ENCODE assay signal across 7 cellular contexts in genomic region chr9:136266641-136267040, GRCh38. TPM values are rescaled to one million over a fixed set of nuclear protein-coding genes. Genes with fewer than 3 reads are reported as not detected.
DNase-seq lines count a peak whose midpoint lies in the region; ATAC-seq and TF ChIP-seq lines count a peak whose summit lies in the region.
"Not testable (repeated sequence)": the region's sequence is repeated elsewhere in the genome, so short reads cannot be mapped to it uniquely, and the experiment has no call there.

No MANE protein-coding gene starts in this region.

- not testable (repeated sequence) for DNase-seq in activated B cell treated with CpG ODN at 0.5 μM for 24 hours; activated naive CD8-positive, alpha-beta T cell treated with anti-CD3 and anti-CD28 coated beads for 36 hours; endothelial cell (ENCODE audit: low spot score); memory B cell (ENCODE audit: low spot score in 2 of 2); smooth muscle cell (lab: John Stamatoyannopoulos, UW; ENCODE audit: unreplicated experiment)

- CTCF ChIA-PET in activated B cell treated with CpG ODN at 0.5 μM for 24 hours (lab: Charles Lee) = interaction anchor here (0.7 to 2.3 kb wide), 8 partner anchors 11 to 134 kb away, joined by 3 to 15 read pairs (median 5); no protein-coding TSS in a partner anchor

- H3F3A ChIP-seq in OCI-LY1 (ENCODE audit: insufficient read depth, low read length); smooth muscle cell (ENCODE audit: low read depth): not testable (repeated sequence)

- H3K79me2 ChIP-seq in OCI-LY1 (ENCODE audit: insufficient read depth, low read length); smooth muscle cell (ENCODE audit: low read depth): not testable (repeated sequence)

- not testable (repeated sequence) for H3K9me3 Mint-ChIP-seq in activated B cell treated with CpG ODN at 0.5 μM for 24 hours; activated naive CD8-positive, alpha-beta T cell treated with anti-CD3 and anti-CD28 coated beads for 36 hours; endothelial cell (ENCODE audit: unreplicated experiment); memory B cell

- H3K4me2 ChIP-seq in OCI-LY1 (ENCODE audit: low read length) (peak overlapping the region; percentile 64), smooth muscle cell (peak overlapping the region; percentile 95)

- not testable (repeated sequence) for H3K27me3 Mint-ChIP-seq in activated B cell treated with CpG ODN at 0.5 μM for 24 hours; activated naive CD8-positive, alpha-beta T cell treated with anti-CD3 and anti-CD28 coated beads for 36 hours; endothelial cell (ENCODE audit: unreplicated experiment); memory B cell

- not testable (repeated sequence) for H3K36me3 Mint-ChIP-seq in activated B cell treated with CpG ODN at 0.5 μM for 24 hours (ENCODE audit: low read depth); activated naive CD8-positive, alpha-beta T cell treated with anti-CD3 and anti-CD28 coated beads for 36 hours; endothelial cell (ENCODE audit: low read depth, unreplicated experiment); memory B cell

- H3K4me3 ChIP-seq in OCI-LY1 (ENCODE audit: low read depth, low read length, poor library complexity, severe bottlenecking) (peak overlapping the region; percentile 53), smooth muscle cell (peak overlapping the region; percentile 59)

- not testable (repeated sequence) for H3K9me3 ChIP-seq in ES-I3 (ENCODE audit: control insufficient read depth, insufficient read depth, low read length); OCI-LY1 (ENCODE audit: low read length); smooth muscle cell (replicated peaks; ENCODE audit: low read depth)

- H3K36me3 ChIP-seq in ES-I3 (ENCODE audit: insufficient read depth, low read length); OCI-LY1 (ENCODE audit: insufficient read depth, low read length); smooth muscle cell (ENCODE audit: low read depth): not testable (repeated sequence)

- H3K27me3 ChIP-seq in OCI-LY1 (ENCODE audit: insufficient read depth, low read length) = peaks cover 24% of the 10 kb centered on the region
- H3K27me3 ChIP-seq in smooth muscle cell (ENCODE audit: low read depth) = not testable (repeated sequence)

- H2AFZ ChIP-seq in OCI-LY1 (ENCODE audit: low read length) = not testable (repeated sequence)
- peak overlapping the region; percentile 67 for H2AFZ ChIP-seq in smooth muscle cell (ENCODE audit: low read depth)

- intact Hi-C loops in activated B cell treated with CpG ODN at 0.5 μM for 24 hours (cut with micrococcal nuclease) = loop anchor here (1.0 to 5.0 kb wide), 6 partner anchors 17 to 359 kb away; partner anchors contain the start of genes CAMSAP1, QSOX2 and UBAC1

- not testable (repeated sequence) for TF ChIP-seq CTCF in OCI-LY1 (IDR thresholded peaks at IDR 0.05; ENCODE audit: low read length); activated B cell treated with CpG ODN at 0.5 μM for 24 hours (IDR thresholded peaks at IDR 0.05); endothelial cell (IDR thresholded peaks at IDR 0.05; ENCODE audit: unreplicated experiment); smooth muscle cell (IDR thresholded peaks at IDR 0.05; ENCODE audit: borderline replicate concordance, insufficient read depth, poor library complexity, severe bottlenecking)

- not testable (repeated sequence) for H3K9me2 ChIP-seq in OCI-LY1 (ENCODE audit: low read depth, low read length)

- WGBS in smooth muscle cell (ENCODE audit: low lambda C conversion rate) = 96% methylated on average over 18 of the region's 18 CpGs

- not testable (repeated sequence) for H3K4me1 ChIP-seq in ES-I3 (ENCODE audit: insufficient read depth, low read length)
- H3K4me1 ChIP-seq in OCI-LY1 (ENCODE audit: insufficient read depth, low read length, severe bottlenecking) (peaks cover 11% of the 10 kb centered on the region), smooth muscle cell (ENCODE audit: low read depth) (peaks cover 10% of the 10 kb centered on the region)

- not testable (repeated sequence) for ATAC-seq in activated B cell treated with CpG ODN at 0.5 μM for 24 hours (ENCODE audit: low read depth); memory B cell (ENCODE audit: low read depth)

- peak overlapping the region; percentile 80 for H3K4me3 Mint-ChIP-seq in activated B cell treated with CpG ODN at 0.5 μM for 24 hours
- peak overlapping the region; percentile 67 for H3K4me3 Mint-ChIP-seq in activated naive CD8-positive, alpha-beta T cell treated with anti-CD3 and anti-CD28 coated beads for 36 hours
- peak overlapping the region; percentile 73 for H3K4me3 Mint-ChIP-seq in endothelial cell (ENCODE audit: unreplicated experiment)
- H3K4me3 Mint-ChIP-seq in memory B cell = peak overlapping the region; percentile 80

- H3K4me1 Mint-ChIP-seq in activated B cell treated with CpG ODN at 0.5 μM for 24 hours = peaks cover 11% of the 10 kb centered on the region
- not testable (repeated sequence) for H3K4me1 Mint-ChIP-seq in activated naive CD8-positive, alpha-beta T cell treated with anti-CD3 and anti-CD28 coated beads for 36 hours; endothelial cell (ENCODE audit: unreplicated experiment); memory B cell

- peak overlapping the region; percentile 68 for H3K27ac Mint-ChIP-seq in activated B cell treated with CpG ODN at 0.5 μM for 24 hours
- H3K27ac Mint-ChIP-seq in activated naive CD8-positive, alpha-beta T cell treated with anti-CD3 and anti-CD28 coated beads for 36 hours; endothelial cell (ENCODE audit: unreplicated experiment): not testable (repeated sequence)
- H3K27ac Mint-ChIP-seq in memory B cell = peak overlapping the region; percentile 25

- not testable (repeated sequence) for H4K20me1 ChIP-seq in OCI-LY1 (ENCODE audit: insufficient read depth, low read length); smooth muscle cell (ENCODE audit: low read depth)

- H3K9ac ChIP-seq in ES-I3 (ENCODE audit: low read depth, low read length) (peak overlapping the region; percentile 29; the same call in 1 of the 2 replicates), OCI-LY1 (ENCODE audit: low read length) (peak overlapping the region; percentile 1; the same call in 1 of the 2 replicates)
- H3K9ac ChIP-seq in smooth muscle cell (ENCODE audit: low read depth) = not testable (repeated sequence)

- POLR2A ChIA-PET in activated B cell treated with CpG ODN at 0.5 μM for 24 hours (lab: Charles Lee) = interaction anchor here (0.9 to 1.7 kb wide), 5 partner anchors 16 to 42 kb away, joined by 4 to 10 read pairs (median 8); partner anchors contain the start of gene QSOX2

- H3K27ac ChIP-seq in OCI-LY1 (ENCODE audit: low read depth, low read length, poor library complexity, severe bottlenecking); smooth muscle cell (ENCODE audit: low read depth): not testable (repeated sequence)

RNA-seq across cellular contexts. Expression of gene QSOX2, which starts 21.0 kb away (rescaled TPM):
- total RNA-seq in activated B cell treated with CpG ODN at 0.5 μM for 24 hours (43.3 and 49.1 TPM in 2 replicates), endothelial cell (ENCODE audit: unreplicated experiment) (14.0 TPM), smooth muscle cell (8.7 TPM in 2 replicates)
- 10 to 100 TPM; 17.0 to 18.3 TPM for total RNA-seq in activated naive CD8-positive, alpha-beta T cell treated with anti-CD3 and anti-CD28 coated beads for 36 hours
- 1.9 and 2.5 TPM in 2 replicates for polyA plus RNA-seq in smooth muscle cell

RNA-seq across cellular contexts. Expression of gene CCDC187, which starts 37.3 kb away (rescaled TPM):
- total RNA-seq in activated B cell treated with CpG ODN at 0.5 μM for 24 hours = 0.51 and 0.69 TPM in 2 replicates
- total RNA-seq in activated naive CD8-positive, alpha-beta T cell treated with anti-CD3 and anti-CD28 coated beads for 36 hours = not detected
- total RNA-seq in endothelial cell (ENCODE audit: unreplicated experiment) = 0.05 TPM
- total RNA-seq in smooth muscle cell = not detected in 2 replicates
- 0.10 TPM in 1 of 2 replicates, not detected in the other for polyA plus RNA-seq in smooth muscle cell
